9 cellular contexts compared by ENCODE assay signal in the genomic region with DNA sequence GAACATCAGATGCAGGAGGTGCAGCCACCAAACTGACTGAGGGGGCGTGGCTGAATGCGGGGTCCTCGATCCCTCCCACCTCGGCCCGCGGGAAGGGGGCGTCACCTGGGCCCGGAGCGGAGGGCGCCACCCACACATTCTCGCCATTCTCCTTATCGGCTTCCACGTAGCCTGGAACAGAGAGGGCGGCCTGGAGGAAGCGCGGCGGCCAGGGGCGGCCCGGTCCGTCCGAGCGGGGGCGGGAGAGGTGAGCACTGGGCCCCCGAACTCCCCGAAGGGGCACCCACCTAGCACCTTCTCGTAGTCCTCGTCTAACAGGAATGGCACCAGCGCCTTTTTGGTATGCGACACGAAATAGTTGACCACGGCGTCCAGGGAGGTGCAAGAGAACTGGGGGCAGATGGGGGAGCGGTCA. TPM values are rescaled to one million over a fixed set of nuclear protein-coding genes. Genes with fewer than 3 reads are reported as not detected.
DNase-seq lines count a peak whose midpoint lies in the region; ATAC-seq and TF ChIP-seq lines count a peak whose summit lies in the region.
"Had no signal": no experiment of that assay in that cellular context is flagged by ENCODE, and none has a peak within 500 bp of the region (broad histone marks: within the 10 kb centered on the region; RNA-seq: fewer than 3 reads in every experiment).

No MANE protein-coding gene starts in this region.

- H4K20me1 ChIP-seq in mammary epithelial cell (ENCODE audit: insufficient read depth, low read length) = no peaks in the 10 kb centered on the region

- H3K27ac Mint-ChIP-seq in activated T-helper 17 cell treated with anti-CD3 and anti-CD28 coated beads, Interleukin-2, amount 50 U/mL, for 72 hours = no peak overlapping the region
- H3K27ac Mint-ChIP-seq in stimulated activated naive CD8-positive, alpha-beta T cell treated with anti-CD3 and anti-CD28 coated beads, Interleukin-15, Interleukin-2, amounts not matched to agents 100 ng/mL and 50 ng/mL, for 24 hours = no peak overlapping the region

- H3K9ac ChIP-seq in mammary epithelial cell (ENCODE audit: insufficient read depth, low read length) (no peak overlapping the region), iPS-15b (ENCODE audit: low read depth, low read length) (peak overlapping the region; percentile 73)

- H3K27me3 ChIP-seq in breast epithelium (no peaks in the 10 kb centered on the region), mammary epithelial cell (ENCODE audit: insufficient read depth, low read length) (no peaks in the 10 kb centered on the region), iPS-15b (ENCODE audit: control insufficient read depth, insufficient read depth, low read length) (no peaks in the 10 kb centered on the region), esophagus squamous epithelium (peaks cover 0 to 30% (median 0%) of the 10 kb centered on the region in 4 donors)

- H3K27me3 Mint-ChIP-seq in activated T-helper 17 cell treated with anti-CD3 and anti-CD28 coated beads, Interleukin-2, amount 50 U/mL, for 72 hours = no peaks in the 10 kb centered on the region
- peaks cover 4% of the 10 kb centered on the region for H3K27me3 Mint-ChIP-seq in stimulated activated naive CD8-positive, alpha-beta T cell treated with anti-CD3 and anti-CD28 coated beads, Interleukin-15, Interleukin-2, amounts not matched to agents 100 ng/mL and 50 ng/mL, for 24 hours

- TF ChIP-seq CTCF in breast epithelium (IDR thresholded peaks at IDR 0.05) (no peak), mammary epithelial cell (conservative IDR thresholded peaks at IDR 0.05 in 1 of 2, IDR thresholded peaks at IDR 0.05 in 1 of 2; ENCODE audit: extremely low read depth in 1 of 2, insufficient read depth in 1 of 2, low read depth in 1 of 2, low read length in 2 of 2) (no peak), mucosa of descending colon (IDR thresholded peaks at IDR 0.05) (no peak), esophagus squamous epithelium (IDR thresholded peaks at IDR 0.05) (no peak)

- intact Hi-C loops in breast epithelium (cut with DNase I; ENCODE audit: low total_unique reads) (no loop called here), mammary epithelial cell (cut with micrococcal nuclease) (no loop called here), mucosa of descending colon (cut with DNase I, micrococcal nuclease) (no loop called here), esophagus squamous epithelium (cut with DNase I) (no loop called here)

- H3K4me3 ChIP-seq in breast epithelium (peak overlapping the region in 2 of 3 donors; percentile 53 to 57), mammary epithelial cell (replicated peaks in 1 of 3; ENCODE audit: insufficient read depth in 1 of 3, low read depth in 2 of 3, low read length in 3 of 3) (no peak overlapping the region), iPS-15b (ENCODE audit: low read depth, low read length) (peak overlapping the region; percentile 72), mucosa of descending colon (no peak overlapping the region), esophagus squamous epithelium (peak overlapping the region in 1 of 4 donors; percentile 64)

- peaks cover 6% of the 10 kb centered on the region for H3K36me3 Mint-ChIP-seq in activated T-helper 17 cell treated with anti-CD3 and anti-CD28 coated beads, Interleukin-2, amount 50 U/mL, for 72 hours (ENCODE audit: low read depth)
- H3K36me3 Mint-ChIP-seq in stimulated activated naive CD8-positive, alpha-beta T cell treated with anti-CD3 and anti-CD28 coated beads, Interleukin-15, Interleukin-2, amounts not matched to agents 100 ng/mL and 50 ng/mL, for 24 hours (ENCODE audit: low read depth) = no peaks in the 10 kb centered on the region

- H3K79me2 ChIP-seq in mammary epithelial cell (ENCODE audit: insufficient read depth, low read length) = no peaks in the 10 kb centered on the region

- H3K4me2 ChIP-seq in mammary epithelial cell (ENCODE audit: insufficient read depth, low read depth, low read length) = no peak overlapping the region

- no TSS peak for BruUV-seq in mammary epithelial cell (replicated peaks; lab: Mats Ljungman, UMichigan)

- in situ Hi-C loops in mammary epithelial cell (cut with MboI; ENCODE audit: low sequenced_read_pairs in 2 of 2) = no loop called here

- H3K4me1 Mint-ChIP-seq in activated T-helper 17 cell treated with anti-CD3 and anti-CD28 coated beads, Interleukin-2, amount 50 U/mL, for 72 hours = peaks cover 4% of the 10 kb centered on the region
- peaks cover 28% of the 10 kb centered on the region for H3K4me1 Mint-ChIP-seq in stimulated activated naive CD8-positive, alpha-beta T cell treated with anti-CD3 and anti-CD28 coated beads, Interleukin-15, Interleukin-2, amounts not matched to agents 100 ng/mL and 50 ng/mL, for 24 hours (ENCODE audit: low read depth)

- TF ChIP-seq POLR2A in breast epithelium (IDR thresholded peaks at IDR 0.05) (no peak), esophagus squamous epithelium (IDR thresholded peaks at IDR 0.05) (no peak)

- H3K9me3 ChIP-seq in breast epithelium (no peaks in the 10 kb centered on the region), mammary epithelial cell (replicated peaks; ENCODE audit: insufficient read depth, low read length) (no peaks in the 10 kb centered on the region), iPS-15b (ENCODE audit: control insufficient read depth, insufficient read depth, low read length) (no peaks in the 10 kb centered on the region), mucosa of descending colon (no peaks in the 10 kb centered on the region), esophagus squamous epithelium (peaks cover 0 to 3% (median 0%) of the 10 kb centered on the region in 3 donors)

- 63% methylated on average over 11 of the region's 33 CpGs for WGBS in mammary epithelial cell (ENCODE audit: low coverage, missing lambda C conversion rate)
- WGBS in esophagus squamous epithelium, 2 donors = 20 to 54% methylated on average over 12 to 17 of the region's 33 CpGs

- no peaks in the 10 kb centered on the region for H3K36me3 ChIP-seq in breast epithelium
- no peaks in the 10 kb centered on the region for H3K36me3 ChIP-seq in mammary epithelial cell (ENCODE audit: insufficient read depth, low read length)
- H3K36me3 ChIP-seq in iPS-15b (ENCODE audit: control insufficient read depth, insufficient read depth, low read length) = peaks cover 2% of the 10 kb centered on the region
- no peaks in the 10 kb centered on the region for H3K36me3 ChIP-seq in mucosa of descending colon (ENCODE audit: low read depth)
- peaks cover 0 to 68% (median 0%) of the 10 kb centered on the region in 3 donors for H3K36me3 ChIP-seq in esophagus squamous epithelium
- H3K36me3 ChIP-seq: neutrophil had no signal

- H3K9me3 Mint-ChIP-seq in activated T-helper 17 cell treated with anti-CD3 and anti-CD28 coated beads, Interleukin-2, amount 50 U/mL, for 72 hours = no peaks in the 10 kb centered on the region
- H3K9me3 Mint-ChIP-seq in stimulated activated naive CD8-positive, alpha-beta T cell treated with anti-CD3 and anti-CD28 coated beads, Interleukin-15, Interleukin-2, amounts not matched to agents 100 ng/mL and 50 ng/mL, for 24 hours = no peaks in the 10 kb centered on the region

- H3K4me1 ChIP-seq in breast epithelium (no peaks in the 10 kb centered on the region), mammary epithelial cell (ENCODE audit: insufficient read depth, low read length) (peaks cover 3% of the 10 kb centered on the region), iPS-15b (ENCODE audit: control insufficient read depth, insufficient read depth, low read length) (peaks cover 5% of the 10 kb centered on the region), mucosa of descending colon (ENCODE audit: low read depth) (peaks cover 6% of the 10 kb centered on the region), esophagus squamous epithelium (peaks cover 11 to 28% (median 15%) of the 10 kb centered on the region in 3 donors)

- H3K4me3 Mint-ChIP-seq in activated T-helper 17 cell treated with anti-CD3 and anti-CD28 coated beads, Interleukin-2, amount 50 U/mL, for 72 hours = peak overlapping the region; percentile 88
- peak overlapping the region; percentile 53 for H3K4me3 Mint-ChIP-seq in stimulated activated naive CD8-positive, alpha-beta T cell treated with anti-CD3 and anti-CD28 coated beads, Interleukin-15, Interleukin-2, amounts not matched to agents 100 ng/mL and 50 ng/mL, for 24 hours

- DNase-seq in breast epithelium (ENCODE audit: low spot score in 2 of 2) (no peak), mammary epithelial cell (no peak), mucosa of descending colon (no peak), esophagus squamous epithelium (lab: John Stamatoyannopoulos, UW) (no peak)

- H2AFZ ChIP-seq in mammary epithelial cell (ENCODE audit: low read depth, low read length) = no peak overlapping the region

- dilution Hi-C loops in mammary epithelial cell (cut with HindIII; ENCODE audit: low sequenced_read_pairs) = loop anchor here (5.0 kb wide), 2 partner anchors 90 to 125 kb away; no protein-coding TSS in a partner anchor

- H3K27ac ChIP-seq in breast epithelium (no peak overlapping the region), mammary epithelial cell (ENCODE audit: insufficient read depth, low read depth, low read length) (no peak overlapping the region), esophagus squamous epithelium (no peak overlapping the region)
- H3K27ac ChIP-seq: neutrophil had no signal

- ATAC-seq in activated T-helper 17 cell treated with anti-CD3 and anti-CD28 coated beads, Interleukin-2, amount 50 U/mL, for 72 hours (replicated peaks) = no peak
- ATAC-seq in mucosa of descending colon (no peak), GM21723 (IDR thresholded peaks at IDR 0.05; ENCODE audit: unreplicated experiment) (no peak)

- CTCF ChIA-PET in mammary epithelial cell (lab: Charles Lee; ENCODE audit: low non-redundant PET) = no interaction called here

RNA-seq across cellular contexts. Expression of gene STAP2, which starts 11.8 kb away (rescaled TPM):
- total RNA-seq in breast epithelium (10 to 100 TPM in 2 of 3 donors, 1 to 10 TPM in 1; 1.6 to 51.4 (median 25.9) TPM), mammary epithelial cell (10 to 100 TPM; 26.7 to 52.8 TPM), mucosa of descending colon (100 to 1,000 TPM in 2 of 3 donors, 10 to 100 TPM in 1; 91.4 to 330 (median 183) TPM), esophagus squamous epithelium (100 to 1,000 TPM in 1 of 4 donors, 10 to 100 TPM in 3; 61.4 to 131 (median 82.5) TPM)
- 55.0 TPM for polyA plus RNA-seq in mammary epithelial cell
- polyA minus RNA-seq in mammary epithelial cell = 40.1 TPM
- total RNA-seq in activated T-helper 17 cell treated with anti-CD3 and anti-CD28 coated beads, Interleukin-2, amount 50 U/mL, for 72 hours = 10 to 100 TPM; 13.3 to 17.4 TPM

RNA-seq across cellular contexts. Expression of gene MPND, which starts 16.5 kb away (rescaled TPM):
- 1 to 10 TPM; 6.1 to 7.7 (median 7.5) TPM for total RNA-seq in breast epithelium
- total RNA-seq in mammary epithelial cell = 10 to 100 TPM in 1 of 2 donors, 1 to 10 TPM in 1; 4.3 to 12.5 TPM
- 5.5 TPM for polyA plus RNA-seq in mammary epithelial cell
- polyA minus RNA-seq in mammary epithelial cell = 2.0 TPM
- 10 to 100 TPM; 15.5 to 19.7 TPM for total RNA-seq in activated T-helper 17 cell treated with anti-CD3 and anti-CD28 coated beads, Interleukin-2, amount 50 U/mL, for 72 hours
- 10 to 100 TPM; 43.8 to 82.8 (median 49.0) TPM for total RNA-seq in mucosa of descending colon
- 10 to 100 TPM in 1 of 4 donors, 1 to 10 TPM in 3; 2.5 to 11.1 (median 6.5) TPM for total RNA-seq in esophagus squamous epithelium

RNA-seq across cellular contexts. Expression of gene FSD1, which starts 22.4 kb away (rescaled TPM):
- total RNA-seq in breast epithelium (under 1 TPM in 1 of 3 donors, not detected in 2; 0.88 TPM), mammary epithelial cell (1 to 10 TPM in 1 of 2 donors, under 1 TPM in 1; 0.50 to 7.8 TPM), mucosa of descending colon (1 to 10 TPM in 1 of 3 donors, under 1 TPM in 2; 0.64 to 2.0 (median 0.84) TPM), esophagus squamous epithelium (under 1 TPM in 2 of 4 donors, not detected in 2; 0.18 to 0.61 TPM)
- 3.0 TPM for polyA plus RNA-seq in mammary epithelial cell
- polyA minus RNA-seq in mammary epithelial cell = not detected
- 10 to 100 TPM in 1 of 2 donors, 1 to 10 TPM in 1; 8.3 to 13.1 TPM for total RNA-seq in activated T-helper 17 cell treated with anti-CD3 and anti-CD28 coated beads, Interleukin-2, amount 50 U/mL, for 72 hours

RNA-seq across cellular contexts. Expression of gene TMIGD2, which starts 24.7 kb away (rescaled TPM):
- total RNA-seq in breast epithelium (not detected), mammary epithelial cell (not detected), mucosa of descending colon (1 to 10 TPM in 2 of 3 donors, under 1 TPM in 1; 0.46 to 1.3 (median 1.2) TPM), esophagus squamous epithelium (under 1 TPM in 3 of 4 donors, not detected in 1; 0.22 to 0.76 (median 0.38) TPM)
- polyA plus RNA-seq in mammary epithelial cell = not detected
- polyA minus RNA-seq in mammary epithelial cell = not detected
- 1 to 10 TPM; 2.5 to 4.1 TPM for total RNA-seq in activated T-helper 17 cell treated with anti-CD3 and anti-CD28 coated beads, Interleukin-2, amount 50 U/mL, for 72 hours

RNA-seq across cellular contexts. Expression of gene SHD, which starts 47.8 kb away (rescaled TPM):
- total RNA-seq in breast epithelium (not detected), mammary epithelial cell (not detected), mucosa of descending colon (10 to 100 TPM in 2 of 3 donors, 1 to 10 TPM in 1; 4.6 to 27.8 (median 21.0) TPM), esophagus squamous epithelium (not detected)
- polyA plus RNA-seq in mammary epithelial cell = not detected
- polyA minus RNA-seq in mammary epithelial cell = not detected
- total RNA-seq in activated T-helper 17 cell treated with anti-CD3 and anti-CD28 coated beads, Interleukin-2, amount 50 U/mL, for 72 hours = not detected

Comparison
In these comparisons a context has a peak if more than half of its experiments do, and no peak if none do; other contexts are left out.
1. H3K4me3 ChIP-seq: peak in breast epithelium (2 of 3) and iPS-15b (single experiment); none in mammary epithelial cell (0 of 3) and mucosa of descending colon (single experiment).